Comparison of ENCODE assay signal across 20 cellular contexts in the genomic region with DNA sequence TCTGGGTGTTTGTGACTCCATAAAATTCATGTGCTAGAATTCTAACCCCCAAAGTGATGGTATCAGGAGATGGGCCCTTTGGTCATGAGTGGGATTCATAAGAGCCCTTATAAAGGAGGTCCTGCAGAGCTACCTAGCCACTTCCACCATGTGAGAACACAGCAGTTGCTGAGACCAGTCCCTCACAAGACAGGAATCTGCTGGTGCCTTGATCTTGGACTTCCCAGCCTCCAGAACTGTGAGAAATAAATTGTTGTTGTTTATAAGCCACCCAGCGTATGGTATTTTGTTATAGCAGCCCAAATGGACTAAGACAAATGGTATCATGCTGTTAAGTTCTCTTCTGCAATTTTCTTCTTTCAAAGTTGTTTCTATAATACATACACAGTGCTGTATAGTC. TPM values are rescaled to one million over a fixed set of nuclear protein-coding genes. Genes with fewer than 3 reads are reported as not detected.
"Had no signal": no experiment of that assay in that cellular context is flagged by ENCODE, and none has a peak within 500 bp of the region (broad histone marks: within the 10 kb centered on the region; RNA-seq: fewer than 3 reads in every experiment).

No MANE protein-coding gene starts in this region.

- H3K27me3 ChIP-seq: adrenal gland, stomach, tibial artery had no signal

- H3K9me3 Mint-ChIP-seq: activated CD8-positive, alpha-beta T cell treated with anti-CD3 and anti-CD28 coated beads for 36 hours had no signal

- H3K4me3 ChIP-seq: adrenal gland, gastrocnemius medialis had no signal

- H3K27ac ChIP-seq: adrenal gland, gastrocnemius medialis, tibial artery had no signal

- H3K36me3 ChIP-seq: adrenal gland, gastrocnemius medialis, heart right ventricle, stomach, tibial artery had no signal

- ATAC-seq: activated CD8-positive, alpha-beta T cell treated with anti-CD3 and anti-CD28 coated beads for 36 hours; gastrocnemius medialis; heart right ventricle; left ventricle myocardium superior had no signal

- H3K9me3 ChIP-seq: adrenal gland, gastrocnemius medialis, heart right ventricle, stomach, tibial artery had no signal

- H3K36me3 Mint-ChIP-seq: naive B cell had no signal

- H3K4me3 Mint-ChIP-seq: activated CD8-positive, alpha-beta T cell treated with anti-CD3 and anti-CD28 coated beads for 36 hours had no signal

- H3K27ac Mint-ChIP-seq: activated CD8-positive, alpha-beta T cell treated with anti-CD3 and anti-CD28 coated beads for 36 hours had no signal

- DNase-seq: activated CD8-positive, alpha-beta memory T cell treated with anti-CD3 and anti-CD28 coated beads, Interleukin-2, amount 50 U/mL, for 48 hours; activated CD8-positive, alpha-beta T cell treated with anti-CD3 and anti-CD28 coated beads for 36 hours; activated naive CD4-positive, alpha-beta T cell treated with anti-CD3 and anti-CD28 coated beads, Interleukin-2, amount 50 U/mL, for 16 hours; central memory CD4-positive, alpha-beta T cell; cortex of kidney; effector CD8-positive, alpha-beta T cell; gastrocnemius medialis; heart right ventricle; left ventricle myocardium superior; naive B cell; stimulated activated CD4-positive, alpha-beta T cell treated with anti-CD3 and anti-CD28 coated beads, Interleukin-4, amount 100 ng/mL, for 4 hours; stomach; SW 1271; T-helper 9 cell; tibial artery had no signal

RNA-seq across cellular contexts. Expression of a gene that starts 1.5 kb away (rescaled TPM):
- total RNA-seq: osteocyte had no signal

RNA-seq across cellular contexts. Expression of a gene that starts 13.4 kb away (rescaled TPM):
- total RNA-seq: activated CD8-positive, alpha-beta T cell treated with anti-CD3 and anti-CD28 coated beads for 36 hours; fibroblast of lung; kidney epithelial cell; osteocyte; renal cortical epithelial cell had no signal
